ENCODE assay signal across 23 cellular contexts in genomic region chr13:34747507-34747906, GRCh38.
DNase-seq lines count a peak whose midpoint lies in the region; ATAC-seq and TF ChIP-seq lines count a peak whose summit lies in the region.
"Had no signal": no experiment of that assay in that cellular context is flagged by ENCODE, and none has a peak within 500 bp of the region (broad histone marks: within the 10 kb centered on the region; RNA-seq: fewer than 3 reads in every experiment).

No MANE protein-coding gene starts in this region.

- H3K27ac ChIP-seq in heart left ventricle (peak overlapping the region; percentile 26 to 83 (median 71)), mesodermal cell (ENCODE audit: low read depth, low read length, severe bottlenecking) (peak overlapping the region; percentile 6), uterus (peak overlapping the region; percentile 51 to 54)
- H3K27ac ChIP-seq: 22Rv1, SK-N-MC had no signal

- H3K27me3 ChIP-seq in heart left ventricle (no peaks in the 10 kb centered on the region), uterus (no peaks in the 10 kb centered on the region)
- H3K27me3 ChIP-seq: gastrocnemius medialis, right lobe of liver, transverse colon had no signal

- TF ChIP-seq CTCF in heart left ventricle (IDR thresholded peaks at IDR 0.05) = no peak
- TF ChIP-seq CTCF in uterus (IDR thresholded peaks at IDR 0.05) = no peak

- H3K9me3 ChIP-seq in heart left ventricle = peaks cover 0 to 44% (median 1%) of the 10 kb centered on the region in 12 donors
- no peaks in the 10 kb centered on the region for H3K9me3 ChIP-seq in mesodermal cell (ENCODE audit: control insufficient read depth, low read length)
- H3K9me3 ChIP-seq in uterus = no peaks in the 10 kb centered on the region
- H3K9me3 ChIP-seq: gastrocnemius medialis, right lobe of liver, transverse colon had no signal

- H3K4me3 ChIP-seq in heart left ventricle (no peak overlapping the region), mesodermal cell (ENCODE audit: extremely low read depth, insufficient read depth, low read length, poor library complexity, severe bottlenecking) (no peak overlapping the region), uterus (no peak overlapping the region)
- H3K4me3 ChIP-seq: gastrocnemius medialis, right lobe of liver, SK-N-MC, transverse colon had no signal

- DNase-seq in SHP77 treated with DMSO at 0.1 percent for 48 hours (lab: John Stamatoyannopoulos, UW) = peak; percentile 22
- no peak for DNase-seq in SHP77 (lab: John Stamatoyannopoulos, UW)
- no peak for DNase-seq in heart left ventricle
- no peak for DNase-seq in uterus
- no peak for DNase-seq in NCI-H524 (lab: John Stamatoyannopoulos, UW)
- DNase-seq in NCI-H2029 treated with DMSO at 0.1 percent for 48 hours (lab: John Stamatoyannopoulos, UW) = no peak
- DNase-seq: activated CD4-positive, alpha-beta T cell treated with anti-CD3 and anti-CD28 coated beads, Interleukin-2, amount 50 U/mL, for 4 hours; activated gamma-delta T cell treated with Interleukin-2 at 50 U/mL for 16 hours; activated T-cell treated with anti-CD3 and anti-CD28 coated beads, Interleukin-2, amount 50 U/mL, for 48 hours; CD4-positive, CD25-positive, alpha-beta regulatory T cell; dermis blood vessel endothelial cell; gastrocnemius medialis; GOT3; NCI-H187; NCI-H2171; right lobe of liver; stimulated activated CD4-positive, alpha-beta T cell treated with anti-CD3 and anti-CD28 coated beads, Interleukin-12 subunit alpha, Interleukin-12 subunit beta, amount 100 ng/mL, for 4 hours; stimulated activated CD4-positive, alpha-beta T cell treated with anti-CD3 and anti-CD28 coated beads, Interleukin-2, amount 100 ng/mL, for 48 hours had no signal

- WGBS in heart left ventricle, 4 donors = 78 to 90% (median 81%) methylated on average over 3 to 4 of the region's 4 CpGs
- 93% methylated on average over 3 of the region's 4 CpGs for WGBS in mesodermal cell (ENCODE audit: insufficient coverage in 2 of 2), 2 experiments

- H3K36me3 ChIP-seq in heart left ventricle (no peaks in the 10 kb centered on the region), mesodermal cell (ENCODE audit: control insufficient read depth, insufficient read depth, low read length) (no peaks in the 10 kb centered on the region), uterus (no peaks in the 10 kb centered on the region)
- H3K36me3 ChIP-seq: gastrocnemius medialis, right lobe of liver, transverse colon had no signal

- TF ChIP-seq POLR2A in heart left ventricle (IDR thresholded peaks at IDR 0.05) (no peak), uterus (IDR thresholded peaks at IDR 0.05) (no peak)

- peak in 3 of 4 donors; percentile 13 to 21 (median 19) for ATAC-seq in heart left ventricle
- no peak for ATAC-seq in HG03521 (IDR thresholded peaks at IDR 0.05; ENCODE audit: unreplicated experiment)

- H3K4me1 ChIP-seq in heart left ventricle (peaks cover 3 to 42% (median 28%) of the 10 kb centered on the region in 12 donors), mesodermal cell (ENCODE audit: control insufficient read depth, insufficient read depth, low read length, poor library complexity, severe bottlenecking) (peaks cover 4% of the 10 kb centered on the region), uterus (peaks cover 0 to 7% of the 10 kb centered on the region in 2 donors)
- H3K4me1 ChIP-seq: right lobe of liver had no signal

- intact Hi-C loops in heart left ventricle (cut with DNase I) (loop anchor here in 1 of 10 donors (5.0 kb wide), 1 partner anchor 75 kb away; no protein-coding TSS in a partner anchor), uterus (cut with DNase I; ENCODE audit: low total_unique reads) (no loop called here)

Comparison
In these comparisons a context has a peak if more than half of its experiments do, and no peak if none do; other contexts are left out.
1. H3K27ac ChIP-seq: peak in every context shown above with its lines; median percentile 71 in heart left ventricle; 52 in uterus; 6 in mesodermal cell.